Comparison of ENCODE assay signal across 8 cellular contexts in genomic region chr22:22753526-22754267, GRCh38.
DNase-seq lines count a peak whose midpoint lies in the region; ATAC-seq and TF ChIP-seq lines count a peak whose summit lies in the region.

No MANE protein-coding gene starts in this region.

- no peak for TF ChIP-seq POLR2A in tibial nerve (IDR thresholded peaks at IDR 0.05)

- no peak overlapping the region for H3K4me3 Mint-ChIP-seq in activated CD8-positive, alpha-beta T cell treated with anti-CD3 and anti-CD28 coated beads for 36 hours
- H3K4me3 Mint-ChIP-seq in endodermal cell: no peak overlapping the region
- peak overlapping the region; percentile 64 for H3K4me3 Mint-ChIP-seq in natural killer cell

- TF ChIP-seq EP300 in tibial nerve (IDR thresholded peaks at IDR 0.05): no peak

- no peaks in the 10 kb centered on the region for H3K36me3 ChIP-seq in endodermal cell (ENCODE audit: control insufficient read depth, insufficient read depth, low read length)
- H3K36me3 ChIP-seq in tibial nerve: no peaks in the 10 kb centered on the region

- no peak overlapping the region for H3K27ac ChIP-seq in AG04450 (ENCODE audit: low read depth, low read length)
- no peak overlapping the region for H3K27ac ChIP-seq in endodermal cell (ENCODE audit: low read depth, low read length)
- H3K27ac ChIP-seq in tibial nerve: no peak overlapping the region

- POLR2A ChIA-PET in AG04450 (lab: Yijun Ruan, JAX): no interaction called here
- POLR2A ChIA-PET in activated CD8-positive, alpha-beta T cell treated with anti-CD3 and anti-CD28 coated beads for 36 hours (lab: Charles Lee): interaction anchor here (0.6 to 0.9 kb wide), 3 partner anchors 14 to 180 kb away, joined by 3 read pairs; no protein-coding TSS in a partner anchor

- ATAC-seq in activated CD8-positive, alpha-beta T cell treated with anti-CD3 and anti-CD28 coated beads for 36 hours: peak; percentile 98
- ATAC-seq in natural killer cell (peak; percentile 81 to 88 (median 88)), HG03039 (IDR thresholded peaks at IDR 0.05; ENCODE audit: unreplicated experiment) (no peak)

- no peak overlapping the region for H3K9ac ChIP-seq in endodermal cell (ENCODE audit: extremely low read depth, low read length, poor library complexity, severe bottlenecking)

- no peak overlapping the region for H3K4me3 ChIP-seq in AG04450 (ENCODE audit: low read depth, low read length)
- H3K4me3 ChIP-seq in GM12875 (ENCODE audit: low read depth, low read length): no peak overlapping the region
- no peak overlapping the region for H3K4me3 ChIP-seq in endodermal cell (ENCODE audit: low read length)
- no peak overlapping the region for H3K4me3 ChIP-seq in tibial nerve

- no peaks in the 10 kb centered on the region for H3K27me3 ChIP-seq in AG04450 (ENCODE audit: control insufficient read depth, insufficient read depth, low read length)
- H3K27me3 ChIP-seq in endodermal cell (ENCODE audit: control insufficient read depth, insufficient read depth, low read length, poor library complexity, severe bottlenecking): peaks cover 23% of the 10 kb centered on the region
- peaks cover 0 to 5% of the 10 kb centered on the region in 2 donors for H3K27me3 ChIP-seq in tibial nerve

- DNase-seq in AG04450 (ENCODE audit: low read depth, low spot score) (no peak), NCI-H510A treated with DMSO at 0.1 percent for 48 hours (lab: John Stamatoyannopoulos, UW) (peak; percentile 54), endodermal cell (peak; percentile 95), natural killer cell (peak; percentile 73), tibial nerve (ENCODE audit: low spot score in 2 of 2) (peak in 1 of 2 donors; percentile 47)
- DNase-seq in activated CD8-positive, alpha-beta T cell treated with anti-CD3 and anti-CD28 coated beads for 36 hours: peak; percentile 89

- WGBS in endodermal cell (ENCODE audit: insufficient coverage in 1 of 2, insufficient read length in 1 of 2), 2 experiments: 50 to 61% methylated on average over 4 to 7 of the region's 7 CpGs
- 17 to 21% methylated on average over 7 of the region's 7 CpGs for WGBS in tibial nerve, 2 donors

- no peaks in the 10 kb centered on the region for H3K27me3 Mint-ChIP-seq in activated CD8-positive, alpha-beta T cell treated with anti-CD3 and anti-CD28 coated beads for 36 hours
- H3K27me3 Mint-ChIP-seq in endodermal cell (ENCODE audit: insufficient read depth) (peaks cover 58% of the 10 kb centered on the region), natural killer cell (ENCODE audit: low read depth in 2 of 2) (no peaks in the 10 kb centered on the region)

- H3K9me3 Mint-ChIP-seq in activated CD8-positive, alpha-beta T cell treated with anti-CD3 and anti-CD28 coated beads for 36 hours: no peaks in the 10 kb centered on the region
- H3K9me3 Mint-ChIP-seq in endodermal cell (no peaks in the 10 kb centered on the region), natural killer cell (no peaks in the 10 kb centered on the region)

- intact Hi-C loops in activated CD8-positive, alpha-beta T cell treated with anti-CD3 and anti-CD28 coated beads for 36 hours (cut with micrococcal nuclease): loop anchor here (5.0 kb wide), 1 partner anchor 129 kb away; no protein-coding TSS in a partner anchor
- intact Hi-C loops in natural killer cell (cut with micrococcal nuclease): loop anchor here (1.0 to 2.0 kb wide), 3 partner anchors 51 to 131 kb away; no protein-coding TSS in a partner anchor

- H3K9me3 ChIP-seq in AG04450 (ENCODE audit: control insufficient read depth, insufficient read depth, low read length) (no peaks in the 10 kb centered on the region), endodermal cell (ENCODE audit: control insufficient read depth, low read length) (no peaks in the 10 kb centered on the region), tibial nerve (no peaks in the 10 kb centered on the region)

- H3K27ac Mint-ChIP-seq in activated CD8-positive, alpha-beta T cell treated with anti-CD3 and anti-CD28 coated beads for 36 hours: peak overlapping the region; percentile 81
- H3K27ac Mint-ChIP-seq in endodermal cell (no peak overlapping the region), natural killer cell (peak overlapping the region; percentile 94 to 97)

- peaks cover 51% of the 10 kb centered on the region for H3K4me1 Mint-ChIP-seq in activated CD8-positive, alpha-beta T cell treated with anti-CD3 and anti-CD28 coated beads for 36 hours (ENCODE audit: low read depth)
- H3K4me1 Mint-ChIP-seq in endodermal cell (no peaks in the 10 kb centered on the region), natural killer cell (peaks cover 68 to 78% of the 10 kb centered on the region in 2 donors)

- TF ChIP-seq CTCF in AG04450 (IDR thresholded peaks at IDR 0.05; ENCODE audit: low read depth, low read length) (peak; percentile 63), GM12875 (IDR thresholded peaks at IDR 0.05; ENCODE audit: borderline replicate concordance, insufficient read depth, low read depth, low read length) (peak; percentile 75), endodermal cell (conservative IDR thresholded peaks at IDR 0.05) (peak; percentile 84), natural killer cell (IDR thresholded peaks at IDR 0.05) (peak; percentile 86), tibial nerve (IDR thresholded peaks at IDR 0.05) (peak; percentile 24 to 55 (median 38))
- TF ChIP-seq CTCF in activated CD8-positive, alpha-beta T cell treated with anti-CD3 and anti-CD28 coated beads for 36 hours (IDR thresholded peaks at IDR 0.05): peak; percentile 92

- H3K4me1 ChIP-seq in endodermal cell (ENCODE audit: control insufficient read depth, insufficient read depth, low read length) (no peaks in the 10 kb centered on the region), tibial nerve (no peaks in the 10 kb centered on the region)

- CTCF ChIA-PET in AG04450 (lab: Charles Lee): interaction anchor here (0.8 to 1.9 kb wide), 11 partner anchors 9 to 204 kb away, joined by 3 to 8 read pairs (median 3); no protein-coding TSS in a partner anchor
- CTCF ChIA-PET in activated CD8-positive, alpha-beta T cell treated with anti-CD3 and anti-CD28 coated beads for 36 hours (lab: Charles Lee): interaction anchor here (0.6 to 6.9 kb wide), 51 partner anchors 8 to 323 kb away, joined by 3 to 110 read pairs (median 5); no protein-coding TSS in a partner anchor

- H3K36me3 Mint-ChIP-seq in activated CD8-positive, alpha-beta T cell treated with anti-CD3 and anti-CD28 coated beads for 36 hours (ENCODE audit: low read depth): no peaks in the 10 kb centered on the region
- no peaks in the 10 kb centered on the region for H3K36me3 Mint-ChIP-seq in endodermal cell (ENCODE audit: low read depth)
- no peaks in the 10 kb centered on the region for H3K36me3 Mint-ChIP-seq in natural killer cell

Comparison
In these comparisons a context has a peak if more than half of its experiments do, and no peak if none do; other contexts are left out.
1. CTCF ChIP-seq: peak in every context shown above with its lines; median percentile 92 in activated CD8-positive, alpha-beta T cell treated with anti-CD3 and anti-CD28 coated beads for 36 hours; 86 in natural killer cell; 84 in endodermal cell; 75 in GM12875; 63 in AG04450; 38 in tibial nerve.